28 cellular contexts compared by ENCODE assay signal in the genomic region with DNA sequence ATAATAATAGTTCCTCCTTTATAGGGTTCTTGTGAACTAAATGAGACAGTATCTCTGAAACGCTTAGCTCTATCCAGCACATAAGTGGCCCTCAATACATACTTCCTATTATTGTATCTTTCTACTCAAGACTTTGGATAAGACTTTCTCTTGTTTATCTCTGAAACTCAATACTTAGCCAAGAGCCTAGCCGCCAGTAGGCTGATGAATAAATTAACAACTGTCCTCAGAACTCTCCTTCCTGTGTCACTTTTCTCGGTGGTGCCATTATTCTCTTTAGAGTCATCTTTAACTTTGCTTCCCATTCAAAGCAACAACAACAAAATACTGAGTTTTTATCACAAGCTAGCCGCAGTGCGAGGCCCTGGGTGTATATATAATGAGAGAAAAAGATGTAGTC.
A peak's percentile ranks its signal among the peaks of the same experiment; 100 is the strongest.
DNase-seq lines count a peak whose midpoint lies in the region; ATAC-seq, FAIRE-seq and TF ChIP-seq lines count a peak whose summit lies in the region.
"Had no signal": no experiment of that assay in that cellular context is flagged by ENCODE, and none has a peak within 500 bp of the region (broad histone marks: within the 10 kb centered on the region; RNA-seq: fewer than 3 reads in every experiment).

No MANE protein-coding gene starts in this region.

- no peak overlapping the region for H3K9ac ChIP-seq in GM12878 (ENCODE audit: control insufficient read depth, insufficient read depth, low read length)

- H2AFZ ChIP-seq in GM23338 (no peak overlapping the region), GM12878 (ENCODE audit: control insufficient read depth, low read depth, low read length) (no peak overlapping the region)

- CTCF ChIA-PET in GM12878 (lab: Yijun Ruan, JAX): no interaction called here

- RAD21 ChIA-PET in GM12878 (lab: Charles Lee; ENCODE audit: unreplicated experiment): no interaction called here

- no peak for FAIRE-seq in GM12878 (lab: Jason Lieb, UNC)
- FAIRE-seq: A549, H54 had no signal

- in situ Hi-C loops in GM12878 (cut with MboI): no loop called here

- ATAC-seq in GM23338 (no peak), GM12878 (no peak), natural killer cell (peak; percentile 68 to 77 (median 72))
- ATAC-seq: A549 had no signal

- H3K4me1 Mint-ChIP-seq in GM23338: peaks cover 11% of the 10 kb centered on the region
- peaks cover 20 to 30% of the 10 kb centered on the region in 2 donors for H3K4me1 Mint-ChIP-seq in natural killer cell

- H4K20me1 ChIP-seq in GM23338 (replicated peaks; ENCODE audit: insufficient read depth): peaks cover 10% of the 10 kb centered on the region
- H4K20me1 ChIP-seq in GM12878 (ENCODE audit: control insufficient read depth, insufficient read depth): no peaks in the 10 kb centered on the region; the same call in 1 of the 2 replicates

- H3K27me3 ChIP-seq in GM23338 (ENCODE audit: insufficient read depth): no peaks in the 10 kb centered on the region
- H3K27me3 ChIP-seq in GM12878 (replicated peaks in 1 of 2; ENCODE audit: control insufficient read depth in 2 of 2, insufficient read depth in 2 of 2, low read length in 1 of 2): no peaks in the 10 kb centered on the region
- no peaks in the 10 kb centered on the region for H3K27me3 ChIP-seq in breast epithelium
- H3K27me3 ChIP-seq: MG63 had no signal

- no peaks in the 10 kb centered on the region; the same call in 2 of the 3 replicates for H3K9me3 Mint-ChIP-seq in GM23338
- no peaks in the 10 kb centered on the region for H3K9me3 Mint-ChIP-seq in natural killer cell
- H3K9me3 Mint-ChIP-seq: CD8-positive, alpha-beta memory T cell had no signal

- peak overlapping the region; percentile 14; the same call in 1 of the 2 replicates for H3K4me2 ChIP-seq in GM23338
- H3K4me2 ChIP-seq in GM12878 (ENCODE audit: control insufficient read depth, insufficient read depth): no peak overlapping the region
- H3K4me2 ChIP-seq: A549 had no signal

- H3K27ac Mint-ChIP-seq in GM23338 (no peak overlapping the region), natural killer cell (no peak overlapping the region)

- H3K9me2 ChIP-seq in GM23338 (ENCODE audit: insufficient read depth): no peaks in the 10 kb centered on the region

- no peaks in the 10 kb centered on the region for H3K27me3 Mint-ChIP-seq in GM23338 (ENCODE audit: insufficient read depth, low read depth, poor library complexity)
- H3K27me3 Mint-ChIP-seq in natural killer cell (ENCODE audit: low read depth in 2 of 2): no peaks in the 10 kb centered on the region
- H3K27me3 Mint-ChIP-seq: CD8-positive, alpha-beta memory T cell had no signal

- H3K4me3 Mint-ChIP-seq in GM23338: no peak overlapping the region
- no peak overlapping the region for H3K4me3 Mint-ChIP-seq in natural killer cell

- no peak for TF ChIP-seq EP300 in GM12878 (IDR thresholded peaks at IDR 0.05; ENCODE audit: borderline replicate concordance in 1 of 2, control insufficient read depth in 1 of 2, low read depth in 2 of 2, low read length in 2 of 2)

- H3F3A ChIP-seq in GM23338 (replicated peaks; ENCODE audit: low read depth): no peaks in the 10 kb centered on the region

- TSS peak; percentile 24 for BruUV-seq in GM12878 (replicated peaks; lab: Mats Ljungman, UMichigan)

- H3K4me1 ChIP-seq in GM23338 (ENCODE audit: insufficient read depth) (peaks cover 19% of the 10 kb centered on the region), GM12878 (ENCODE audit: control insufficient read depth, insufficient read depth, low read length) (no peaks in the 10 kb centered on the region), breast epithelium (peaks cover 0 to 4% of the 10 kb centered on the region in 2 donors)
- H3K4me1 ChIP-seq: SJSA1 had no signal

- H3K4me3 ChIP-seq in GM23338 (no peak overlapping the region), GM12878 (no peak overlapping the region), breast epithelium (no peak overlapping the region)
- H3K4me3 ChIP-seq: A549, MG63, SJSA1 had no signal

- H3K9me3 ChIP-seq in GM12878 (replicated peaks; ENCODE audit: control insufficient read depth, insufficient read depth, low read length): no peaks in the 10 kb centered on the region
- no peaks in the 10 kb centered on the region for H3K9me3 ChIP-seq in breast epithelium
- H3K9me3 ChIP-seq: A549, MG63, SJSA1 had no signal

- H3K36me3 ChIP-seq in GM23338 (ENCODE audit: insufficient read depth): no peaks in the 10 kb centered on the region
- no peaks in the 10 kb centered on the region for H3K36me3 ChIP-seq in GM12878 (ENCODE audit: control insufficient read depth in 2 of 2, insufficient read depth in 2 of 2, low read length in 1 of 2)
- no peaks in the 10 kb centered on the region for H3K36me3 ChIP-seq in breast epithelium
- H3K36me3 ChIP-seq: MG63, SJSA1 had no signal

- DNase-seq in GM23338 (ENCODE audit: low spot score): no peak
- DNase-seq in OCI-M1 (lab: John Stamatoyannopoulos, UW): peak; percentile 64
- no peak for DNase-seq in GM12878 (ENCODE audit: low read depth, low spot score)
- DNase-seq in natural killer cell: no peak
- no peak for DNase-seq in breast epithelium (ENCODE audit: low spot score in 2 of 2)
- DNase-seq in occipital lobe (lab: John Stamatoyannopoulos, UW): no peak
- DNase-seq in foreskin melanocyte: no peak
- DNase-seq: AML-193; C1 segment of cervical spinal cord; CD8-positive, alpha-beta memory T cell; DMS 273 treated with DMSO at 0.1 percent for 48 hours; DMS79 treated with DMSO at 0.1 percent for 48 hours; GF-D8; KG1; MG63; NCI-H1105 treated with DMSO at 0.1 percent for 48 hours; NCI-H146; NCI-H1930; NCI-H2107; NCI-H446 treated with DMSO at 0.1 percent for 48 hours; NCI-H526; NCI-H82; NK-92 treated with Interleukin-12 subunit alpha and Interleukin-12 subunit beta, amount 100 ng/mL, for 24 hours; Right ventricle myocardium superior; RPMI8226 had no signal

- SMC1A ChIA-PET in GM12878 (lab: Charles Lee; ENCODE audit: uncharacterized antibody, unreplicated experiment): interaction anchor here (0.9 kb wide), 1 partner anchor 11 kb away, joined by 4 read pairs; no protein-coding TSS in a partner anchor

- H3K27ac ChIP-seq in GM23338 (ENCODE audit: low read depth) (no peak overlapping the region), GM12878 (ENCODE audit: control insufficient read depth, insufficient read depth) (no peak overlapping the region), breast epithelium (no peak overlapping the region)
- H3K27ac ChIP-seq: A549, SJSA1 had no signal

- intact Hi-C loops in GM12878 (cut with micrococcal nuclease; ENCODE audit: unreplicated experiment) (no loop called here), natural killer cell (cut with micrococcal nuclease) (loop anchor here (5.0 kb wide), 1 partner anchor 46 kb away; no protein-coding TSS in a partner anchor), breast epithelium (cut with DNase I; ENCODE audit: low total_unique reads) (no loop called here)

- no peak for TF ChIP-seq RAD21 in GM12878 (IDR thresholded peaks at IDR 0.05; ENCODE audit: insufficient read depth, low read depth, low read length)

- POLR2A ChIA-PET in GM12878 (lab: Charles Lee): no interaction called here

- TF ChIP-seq POLR2A in GM12878 (IDR thresholded peaks at IDR 0.05; ENCODE audit: low read depth, low read length): no peak
- TF ChIP-seq POLR2A in breast epithelium (IDR thresholded peaks at IDR 0.05): no peak

- no peak for TF ChIP-seq CTCF in GM23338 (conservative IDR thresholded peaks at IDR 0.05; ENCODE audit: low read depth in 2 of 2)
- TF ChIP-seq CTCF in GM12878 (IDR thresholded peaks at IDR 0.05 in 2 of 3, conservative IDR thresholded peaks at IDR 0.05 in 1 of 3; ENCODE audit: control insufficient read depth in 2 of 3, extremely low read depth in 1 of 3, insufficient read depth in 1 of 3, low read depth in 3 of 3, low read length in 3 of 3): no peak
- TF ChIP-seq CTCF in natural killer cell (IDR thresholded peaks at IDR 0.05): no peak
- TF ChIP-seq CTCF in breast epithelium (IDR thresholded peaks at IDR 0.05): no peak

- H3K36me3 Mint-ChIP-seq in GM23338 (ENCODE audit: low read depth) (no peaks in the 10 kb centered on the region), natural killer cell (no peaks in the 10 kb centered on the region)

- WGBS in GM12878 (ENCODE audit: insufficient coverage, insufficient replicate concordance, low lambda C conversion rate, missing lambda C conversion rate): 77% methylated on average over 5 of the region's 5 CpGs

- H3K79me2 ChIP-seq in GM23338 (replicated peaks; ENCODE audit: insufficient read depth) (peaks cover 35% of the 10 kb centered on the region), GM12878 (ENCODE audit: control insufficient read depth, insufficient read depth, low read length) (no peaks in the 10 kb centered on the region)

TF ChIP-seq in GM23338, 12 proteins besides CTCF, POLR2A, EP300 and RAD21 (continues in another document):
- TF ChIP-seq EZH2phosphoT487 (IDR thresholded peaks at IDR 0.05; ENCODE audit: unreplicated experiment): no peak

TF ChIP-seq in GM12878, 131 proteins besides CTCF, POLR2A, EP300 and RAD21 (continues in another document):
- TF ChIP-seq MYB (IDR thresholded peaks at IDR 0.05; ENCODE audit: borderline replicate concordance, low read depth, low read length): no peak
- no peak for TF ChIP-seq NRF1 (conservative IDR thresholded peaks at IDR 0.05; ENCODE audit: low read depth, low read length)
- TF ChIP-seq NR2C2 (IDR thresholded peaks at IDR 0.05; ENCODE audit: borderline replicate concordance, control insufficient read depth, insufficient read length, low read depth): no peak
- TF ChIP-seq, protein P1, sequence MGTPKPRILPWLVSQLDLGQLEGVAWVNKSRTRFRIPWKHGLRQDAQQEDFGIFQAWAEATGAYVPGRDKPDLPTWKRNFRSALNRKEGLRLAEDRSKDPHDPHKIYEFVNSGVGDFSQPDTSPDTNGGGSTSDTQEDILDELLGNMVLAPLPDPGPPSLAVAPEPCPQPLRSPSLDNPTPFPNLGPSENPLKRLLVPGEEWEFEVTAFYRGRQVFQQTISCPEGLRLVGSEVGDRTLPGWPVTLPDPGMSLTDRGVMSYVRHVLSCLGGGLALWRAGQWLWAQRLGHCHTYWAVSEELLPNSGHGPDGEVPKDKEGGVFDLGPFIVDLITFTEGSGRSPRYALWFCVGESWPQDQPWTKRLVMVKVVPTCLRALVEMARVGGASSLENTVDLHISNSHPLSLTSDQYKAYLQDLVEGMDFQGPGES (IDR thresholded peaks at IDR 0.05): no peak
- no peak for TF ChIP-seq PAX5 (IDR thresholded peaks at IDR 0.05; ENCODE audit: borderline replicate concordance, low read depth, low read length)
- TF ChIP-seq HDGF (IDR thresholded peaks at IDR 0.05): no peak
- TF ChIP-seq, protein P2, sequence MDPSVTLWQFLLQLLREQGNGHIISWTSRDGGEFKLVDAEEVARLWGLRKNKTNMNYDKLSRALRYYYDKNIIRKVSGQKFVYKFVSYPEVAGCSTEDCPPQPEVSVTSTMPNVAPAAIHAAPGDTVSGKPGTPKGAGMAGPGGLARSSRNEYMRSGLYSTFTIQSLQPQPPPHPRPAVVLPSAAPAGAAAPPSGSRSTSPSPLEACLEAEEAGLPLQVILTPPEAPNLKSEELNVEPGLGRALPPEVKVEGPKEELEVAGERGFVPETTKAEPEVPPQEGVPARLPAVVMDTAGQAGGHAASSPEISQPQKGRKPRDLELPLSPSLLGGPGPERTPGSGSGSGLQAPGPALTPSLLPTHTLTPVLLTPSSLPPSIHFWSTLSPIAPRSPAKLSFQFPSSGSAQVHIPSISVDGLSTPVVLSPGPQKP (IDR thresholded peaks at IDR 0.05; ENCODE audit: low read depth, low read length): no peak
- no peak for TF ChIP-seq EZH2 (IDR thresholded peaks at IDR 0.05; ENCODE audit: borderline replicate concordance, control insufficient read depth, low read depth, low read length)

Comparison
In these comparisons a context has a peak if more than half of its experiments do, and no peak if none do; other contexts are left out.
1. ATAC-seq: peak in natural killer cell (3 of 3); none in GM23338 (single experiment) and GM12878 (single experiment).